In the genomic region with DNA sequence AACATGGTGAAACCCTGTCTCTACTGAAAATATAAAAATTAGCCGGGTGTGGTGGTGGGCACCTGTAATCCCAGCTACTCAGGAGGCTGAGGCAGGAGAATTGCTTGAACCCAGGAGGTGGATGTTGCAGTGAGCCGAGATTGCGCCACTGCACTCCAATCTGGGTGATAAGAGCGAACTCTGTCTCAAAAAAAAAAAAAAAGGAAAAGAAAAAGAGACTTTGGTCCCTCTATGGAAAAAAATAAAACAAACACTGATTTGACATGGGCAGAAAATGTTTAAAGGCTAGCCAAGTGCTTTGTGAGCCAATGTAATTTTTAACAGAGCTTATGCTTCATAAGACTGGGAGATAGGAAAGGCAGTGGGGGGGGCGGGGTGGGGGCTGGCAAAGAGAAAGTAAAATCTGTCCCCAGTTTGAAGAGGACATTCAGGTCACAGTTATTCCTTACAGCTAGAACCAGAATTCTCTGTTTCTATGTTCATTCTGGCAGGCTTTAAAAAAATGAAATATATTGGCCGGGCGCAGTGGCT, we compare ENCODE assay signal across 1 cellular context.
A peak's percentile ranks its signal among the peaks of the same experiment; 100 is the strongest.
TF ChIP-seq lines count a peak whose summit lies in the region.
"Not testable (repeated sequence)": the region's sequence is repeated elsewhere in the genome, so short reads cannot be mapped to it uniquely, and the experiment has no call there.

No MANE protein-coding gene starts in this region.

TF ChIP-seq in HepG2, 621 proteins besides CTCF, POLR2A, EP300 and RAD21 (continued from another document):
- TF ChIP-seq, protein P1, sequence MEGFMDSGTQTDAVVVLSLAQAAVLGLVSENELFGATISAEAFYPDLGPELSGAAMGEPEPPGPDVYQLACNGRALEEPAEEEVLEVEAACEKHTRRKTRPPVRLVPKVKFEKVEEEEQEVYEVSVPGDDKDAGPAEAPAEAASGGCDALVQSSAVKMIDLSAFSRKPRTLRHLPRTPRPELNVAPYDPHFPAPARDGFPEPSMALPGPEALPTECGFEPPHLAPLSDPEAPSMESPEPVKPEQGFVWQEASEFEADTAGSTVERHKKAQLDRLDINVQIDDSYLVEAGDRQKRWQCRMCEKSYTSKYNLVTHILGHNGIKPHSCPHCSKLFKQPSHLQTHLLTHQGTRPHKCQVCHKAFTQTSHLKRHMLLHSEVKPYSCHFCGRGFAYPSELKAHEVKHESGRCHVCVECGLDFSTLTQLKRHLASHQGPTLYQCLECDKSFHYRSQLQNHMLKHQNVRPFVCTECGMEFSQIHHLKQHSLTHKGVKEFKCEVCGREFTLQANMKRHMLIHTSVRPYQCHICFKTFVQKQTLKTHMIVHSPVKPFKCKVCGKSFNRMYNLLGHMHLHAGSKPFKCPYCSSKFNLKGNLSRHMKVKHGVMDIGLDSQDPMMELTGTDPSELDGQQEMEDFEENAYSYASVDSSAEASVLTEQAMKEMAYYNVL (CRISPR knock-in tag; IDR thresholded peaks at IDR 0.05; ENCODE audit: borderline replicate concordance) = peak; percentile 65; the same call in 1 of the 2 replicates
- TF ChIP-seq FOXP1 (IDR thresholded peaks at IDR 0.05) = not testable (repeated sequence)
- peak; percentile 39; the same call in 1 of the 2 replicates for TF ChIP-seq FOXP1 (CRISPR knock-in tag; IDR thresholded peaks at IDR 0.05)
- TF ChIP-seq, protein P2, sequence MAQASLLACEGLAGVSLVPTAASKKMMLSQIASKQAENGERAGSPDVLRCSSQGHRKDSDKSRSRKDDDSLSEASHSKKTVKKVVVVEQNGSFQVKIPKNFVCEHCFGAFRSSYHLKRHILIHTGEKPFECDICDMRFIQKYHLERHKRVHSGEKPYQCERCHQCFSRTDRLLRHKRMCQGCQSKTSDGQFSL (CRISPR knock-in tag; IDR thresholded peaks at IDR 0.05) = peak; percentile 36; the same call in 1 of the 2 replicates
- TF ChIP-seq TCF7 (IDR thresholded peaks at IDR 0.05; ENCODE audit: low read depth) = peak; percentile 40; the same call in 1 of the 2 replicates
- TF ChIP-seq SOX5 (CRISPR knock-in tag; IDR thresholded peaks at IDR 0.05; ENCODE audit: borderline replicate concordance) = peak; percentile 58; the same call in 1 of the 2 replicates
- TF ChIP-seq DPF2 (CRISPR knock-in tag; IDR thresholded peaks at IDR 0.05; ENCODE audit: borderline replicate concordance, low read depth) = peak; percentile 47; the same call in 1 of the 2 replicates
TF ChIP-seq in HepG2: peak in this region for 76; not testable (repeated sequence) for 545.
